11 cellular contexts compared by ENCODE assay signal in the genomic region with DNA sequence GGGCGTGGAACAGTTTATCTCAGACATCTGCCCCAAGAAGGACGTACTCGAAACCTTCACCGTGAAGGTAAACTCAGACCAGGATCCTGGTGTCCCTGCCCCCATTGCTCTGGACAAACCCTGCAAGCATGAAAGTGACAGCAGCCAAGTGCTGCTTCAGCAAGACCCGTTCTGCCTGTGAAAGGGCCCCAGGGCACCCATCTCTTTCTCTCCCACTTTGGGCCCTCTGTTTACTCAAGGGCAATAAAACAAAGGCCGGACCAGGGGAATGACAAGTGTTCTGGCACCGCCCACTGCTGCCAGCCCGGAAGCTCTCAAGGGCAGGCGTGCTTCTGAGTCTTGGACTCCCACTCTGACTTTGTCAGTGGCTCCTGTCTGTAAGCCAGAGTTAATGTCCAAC. TPM values are rescaled to one million over a fixed set of nuclear protein-coding genes. Genes with fewer than 3 reads are reported as not detected.
DNase-seq lines count a peak whose midpoint lies in the region; ATAC-seq lines count a peak whose summit lies in the region.
"Had no signal": no experiment of that assay in that cellular context is flagged by ENCODE, and none has a peak within 500 bp of the region (broad histone marks: within the 10 kb centered on the region; RNA-seq: fewer than 3 reads in every experiment).

No MANE protein-coding gene starts in this region.

- ATAC-seq in esophagus mucosa: peak; percentile 28
- no peak for ATAC-seq in GM21737 (IDR thresholded peaks at IDR 0.05; ENCODE audit: unreplicated experiment)
- ATAC-seq in HG03460 (IDR thresholded peaks at IDR 0.05; ENCODE audit: unreplicated experiment): no peak
- ATAC-seq in HG03196 (IDR thresholded peaks at IDR 0.05; ENCODE audit: unreplicated experiment): no peak
- ATAC-seq: K562 had no signal

- intact Hi-C loops in posterior vena cava (cut with DNase I): no loop called here

- DNase-seq in DMS53 treated with DMSO at 0.1 percent for 48 hours (lab: John Stamatoyannopoulos, UW; ENCODE audit: unreplicated experiment): peak; percentile 100
- peak; percentile 89 for DNase-seq in NCI-H2029 (lab: John Stamatoyannopoulos, UW)
- peak; percentile 52 for DNase-seq in posterior vena cava (ENCODE audit: low spot score)
- DNase-seq in NCI-H524 (lab: John Stamatoyannopoulos, UW): no peak
- DNase-seq: activated gamma-delta T cell; stimulated activated CD4-positive, alpha-beta T cell treated with anti-CD3 and anti-CD28 coated beads, Interleukin-1b, Interleukin-23, amount 100 ng/mL, for 48 hours had no signal

RNA-seq across cellular contexts. Expression of gene CD9, which starts 35.3 kb away (rescaled TPM):
- total RNA-seq in esophagus mucosa: 597 TPM
- 100 to 1,000 TPM; 248 to 281 TPM for total RNA-seq in posterior vena cava

Comparison
In these comparisons a context has a peak if more than half of its experiments do, and no peak if none do; other contexts are left out.
1. DNase-seq: peak in DMS53 treated with DMSO at 0.1 percent for 48 hours (single experiment), NCI-H2029 (single experiment) and posterior vena cava (single experiment); none in NCI-H524 (0 of 2).